In the genomic region with DNA sequence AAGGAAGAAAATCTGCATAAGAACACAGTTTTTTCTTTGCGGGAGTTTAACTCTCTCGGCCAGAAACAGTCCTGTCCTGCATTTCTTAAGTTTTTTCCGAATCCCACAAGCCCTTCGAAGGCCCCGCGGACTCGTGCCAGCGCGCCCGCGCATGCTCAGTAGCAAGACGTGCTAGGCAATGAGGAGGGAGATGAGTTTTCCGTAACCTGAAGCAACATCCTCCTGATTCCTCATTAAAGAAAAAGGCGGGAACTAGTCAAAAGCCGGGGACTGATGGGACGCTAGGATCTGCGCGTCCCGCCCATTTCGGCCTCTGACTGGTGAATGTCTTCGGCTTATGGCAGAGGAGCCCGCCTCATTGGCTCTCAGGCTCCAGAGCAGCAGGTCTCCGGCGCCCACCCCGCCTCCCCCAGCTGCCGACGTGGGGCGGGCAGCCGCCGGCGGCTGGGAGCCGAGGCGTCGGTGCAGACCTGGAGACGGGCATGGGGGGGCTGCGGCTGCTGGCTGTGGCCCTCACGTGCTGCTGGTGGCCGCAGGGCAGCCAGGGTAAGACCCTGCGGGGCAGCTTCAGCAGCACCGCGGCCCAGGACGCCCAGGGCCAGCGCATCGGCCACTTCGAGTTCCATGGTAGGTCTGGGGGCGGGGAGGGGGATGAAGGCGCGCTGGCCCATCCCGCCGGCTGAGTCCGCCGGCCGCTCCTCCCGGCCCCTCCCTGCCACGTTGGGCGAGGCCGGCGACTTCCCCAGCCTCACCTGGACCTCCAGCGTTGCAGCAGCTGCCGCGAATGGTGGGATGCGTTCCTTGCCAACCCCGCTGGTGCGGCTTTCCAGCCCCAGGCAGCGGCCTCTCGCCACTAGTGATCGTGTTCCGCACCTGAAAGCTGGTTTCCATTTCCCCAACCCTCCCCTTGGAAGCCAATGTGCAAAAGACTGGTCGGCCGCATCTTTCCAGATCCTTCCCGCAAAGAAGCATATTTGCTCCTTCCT, we compare ENCODE assay signal across 8 cellular contexts. TPM values are rescaled to one million over a fixed set of nuclear protein-coding genes. Genes with fewer than 3 reads are reported as not detected.
DNase-seq lines count a peak whose midpoint lies in the region; ATAC-seq lines count a peak whose summit lies in the region.

GPR180 (plus strand) TSS at position 412 of the 986 bp plus-strand sequence; CDS start at position 483, 71 bp downstream.

- ATAC-seq in GM19035 (IDR thresholded peaks at IDR 0.05; ENCODE audit: unreplicated experiment) (peak; percentile 99), HG03342 (IDR thresholded peaks at IDR 0.05; ENCODE audit: unreplicated experiment) (peak; percentile 100)

- DNase-seq in AG20443 (ENCODE audit: low spot score) (peak; percentile 98), NCI-H345 treated with DMSO at 0.1 percent for 48 hours (lab: John Stamatoyannopoulos, UW; ENCODE audit: unreplicated experiment) (peak; percentile 99), cerebellum (ENCODE audit: low spot score) (peak; percentile 97), islet precursor cell (peak; percentile 99)
- peak; percentile 81 for DNase-seq in activated CD4-positive, CD25-positive, alpha-beta regulatory T cell treated with anti-CD3 and anti-CD28 coated beads, Interleukin-2, amount 50 U/mL, for 72 hours
- peak; percentile 84 for DNase-seq in stimulated activated CD4-positive, alpha-beta T cell treated with anti-CD3 and anti-CD28 coated beads, Interleukin-12 subunit alpha, Interleukin-12 subunit beta, amount 100 ng/mL, for 4 hours

RNA-seq across cellular contexts. Expression of gene GPR180, which starts in this region (rescaled TPM):
- total RNA-seq in cerebellum: 13.0 TPM

Comparison
In these comparisons a context has a peak if more than half of its experiments do, and no peak if none do; other contexts are left out.
1. Peak in every context shown above with its lines: DNase-seq and ATAC-seq.